ENCODE assay signal across 16 cellular contexts in genomic region chr12:132838464-132839080, GRCh38. TPM values are rescaled to one million over a fixed set of nuclear protein-coding genes. Genes with fewer than 3 reads are reported as not detected.
DNase-seq lines count a peak whose midpoint lies in the region; ATAC-seq and TF ChIP-seq lines count a peak whose summit lies in the region.
"Had no signal": no experiment of that assay in that cellular context is flagged by ENCODE, and none has a peak within 500 bp of the region (broad histone marks: within the 10 kb centered on the region; RNA-seq: fewer than 3 reads in every experiment).

No MANE protein-coding gene starts in this region.

- no peak overlapping the region for H3K4me2 ChIP-seq in SK-N-SH
- H3K4me2 ChIP-seq: KMS-11 had no signal

- H3K9me2 ChIP-seq in SK-N-SH: no peaks in the 10 kb centered on the region

- no peaks in the 10 kb centered on the region for H3K79me2 ChIP-seq in SK-N-SH (ENCODE audit: insufficient read depth)

- CTCF ChIA-PET in CD4-positive, alpha-beta memory T cell (lab: Charles Lee; ENCODE audit: partially characterized antibody): no interaction called here
- CTCF ChIA-PET in SK-N-SH (lab: Yijun Ruan, JAX): no interaction called here

- H4K20me1 ChIP-seq in SK-N-SH (ENCODE audit: insufficient read depth): no peaks in the 10 kb centered on the region

- H3K9me3 ChIP-seq in CD4-positive, alpha-beta memory T cell (ENCODE audit: control insufficient read depth in 1 of 2, low read length in 2 of 2): no peaks in the 10 kb centered on the region
- H3K9me3 ChIP-seq in SK-N-SH (no peaks in the 10 kb centered on the region), heart left ventricle (no peaks in the 10 kb centered on the region)
- H3K9me3 ChIP-seq: adrenal gland, HAP-1, ovary had no signal

- no peak overlapping the region for H3K27ac ChIP-seq in CD4-positive, alpha-beta memory T cell (ENCODE audit: low read depth, low read length)
- H3K27ac ChIP-seq in SK-N-SH (ENCODE audit: low read depth in 2 of 2, low read length in 1 of 2): no peak overlapping the region
- H3K27ac ChIP-seq in heart left ventricle: peak overlapping the region in 9 of 12 donors; percentile 6 to 65 (median 45)
- peak overlapping the region; percentile 57 for H3K27ac ChIP-seq in rectal smooth muscle tissue (ENCODE audit: low read depth, low read length)
- H3K27ac ChIP-seq: KMS-11 had no signal

- H3K9me3 Mint-ChIP-seq in CD4-positive, alpha-beta memory T cell: peaks cover 0 to 2% (median 0%) of the 10 kb centered on the region in 8 donors
- H3K9me3 Mint-ChIP-seq: dendritic cell treated with granulocyte-macrophage colony-stimulating factor and Interleukin-4, amounts not matched to agents 40 ng/mL and 50 ng/mL, for 4 days; T-cell had no signal

- POLR2A ChIA-PET in CD4-positive, alpha-beta memory T cell (lab: Charles Lee; ENCODE audit: partially characterized antibody): interaction anchor here (1.0 to 1.8 kb wide), 2 partner anchors 9 to 49 kb away, joined by 3 to 4 read pairs; partner anchors contain the start of genes CHFR and GOLGA3
- POLR2A ChIA-PET in SK-N-SH (lab: Yijun Ruan, JAX): no interaction called here

- no peaks in the 10 kb centered on the region for H3K27me3 ChIP-seq in CD4-positive, alpha-beta memory T cell (ENCODE audit: insufficient read depth, low read length)
- H3K27me3 ChIP-seq in SK-N-SH (ENCODE audit: insufficient read depth) (no peaks in the 10 kb centered on the region), heart left ventricle (no peaks in the 10 kb centered on the region), rectal smooth muscle tissue (ENCODE audit: control insufficient read depth, insufficient read depth, low read length) (no peaks in the 10 kb centered on the region)
- H3K27me3 ChIP-seq: adrenal gland, ovary had no signal

- no peak overlapping the region for H2AFZ ChIP-seq in SK-N-SH (ENCODE audit: low read depth)

- no peaks in the 10 kb centered on the region for H3K27me3 Mint-ChIP-seq in CD4-positive, alpha-beta memory T cell
- H3K27me3 Mint-ChIP-seq: dendritic cell treated with granulocyte-macrophage colony-stimulating factor and Interleukin-4, amounts not matched to agents 40 ng/mL and 50 ng/mL, for 4 days; T-cell had no signal

- no peak for TF ChIP-seq EP300 in SK-N-SH (IDR thresholded peaks at IDR 0.05; ENCODE audit: borderline replicate concordance in 1 of 2, low read depth in 1 of 2, low read length in 1 of 2)

- no peak for TF ChIP-seq RAD21 in SK-N-SH (IDR thresholded peaks at IDR 0.05; ENCODE audit: low read length)

- no peak for TF ChIP-seq POLR2A in heart left ventricle (IDR thresholded peaks at IDR 0.05)

- no peaks in the 10 kb centered on the region for H3F3A ChIP-seq in SK-N-SH (replicated peaks; ENCODE audit: insufficient read depth)

- ATAC-seq in heart left ventricle (peak; percentile 12 to 53 (median 33)), GM18868 (IDR thresholded peaks at IDR 0.05; ENCODE audit: unreplicated experiment) (no peak)
- ATAC-seq: T-cell had no signal

- H3K4me3 ChIP-seq in CD4-positive, alpha-beta memory T cell (ENCODE audit: low read length in 2 of 2): no peak overlapping the region
- H3K4me3 ChIP-seq in SK-N-SH (ENCODE audit: low read depth in 2 of 2, low read length in 1 of 2) (no peak overlapping the region), heart left ventricle (no peak overlapping the region), rectal smooth muscle tissue (ENCODE audit: low read length) (no peak overlapping the region)
- H3K4me3 ChIP-seq: adrenal gland, HAP-1, ovary had no signal

- H3K36me3 ChIP-seq in CD4-positive, alpha-beta memory T cell (ENCODE audit: insufficient read depth, low read length): peaks cover 22% of the 10 kb centered on the region
- H3K36me3 ChIP-seq in SK-N-SH (replicated peaks in 1 of 2; ENCODE audit: control insufficient read depth in 1 of 2, insufficient read depth in 2 of 2, low read length in 1 of 2) (peaks cover 23 to 37% of the 10 kb centered on the region in 2 experiments), heart left ventricle (peaks cover 0 to 57% (median 41%) of the 10 kb centered on the region in 9 donors), rectal smooth muscle tissue (ENCODE audit: control insufficient read depth, insufficient read depth, low read length) (peaks cover 18% of the 10 kb centered on the region)
- H3K36me3 ChIP-seq: HAP-1, ovary had no signal

- 90% methylated on average over 8 of the region's 16 CpGs for WGBS in SK-N-SH (ENCODE audit: low lambda C conversion rate)
- 86 to 96% (median 89%) methylated on average over 15 to 16 of the region's 16 CpGs for WGBS in heart left ventricle, 4 donors

- H3K4me1 ChIP-seq in CD4-positive, alpha-beta memory T cell (ENCODE audit: insufficient read depth, low read length): peaks cover 28% of the 10 kb centered on the region
- H3K4me1 ChIP-seq in SK-N-SH (ENCODE audit: control insufficient read depth in 1 of 2, insufficient read depth in 2 of 2, low read depth in 1 of 2, low read length in 1 of 2) (no peaks in the 10 kb centered on the region), heart left ventricle (peaks cover 0 to 7% (median 0%) of the 10 kb centered on the region in 12 donors), rectal smooth muscle tissue (ENCODE audit: control insufficient read depth, insufficient read depth, low read length) (peaks cover 7% of the 10 kb centered on the region)
- H3K4me1 ChIP-seq: adrenal gland, HAP-1 had no signal

- peak overlapping the region in 1 of 8 donors; percentile 49 for H3K4me3 Mint-ChIP-seq in CD4-positive, alpha-beta memory T cell
- H3K4me3 Mint-ChIP-seq: dendritic cell treated with granulocyte-macrophage colony-stimulating factor and Interleukin-4, amounts not matched to agents 40 ng/mL and 50 ng/mL, for 4 days had no signal

- peak overlapping the region in 4 of 7 donors; percentile 19 to 42 (median 39) for H3K27ac Mint-ChIP-seq in CD4-positive, alpha-beta memory T cell
- H3K27ac Mint-ChIP-seq: dendritic cell treated with granulocyte-macrophage colony-stimulating factor and Interleukin-4, amounts not matched to agents 40 ng/mL and 50 ng/mL, for 4 days; T-cell had no signal

- no peak overlapping the region for H3K9ac ChIP-seq in SK-N-SH
- no peak overlapping the region for H3K9ac ChIP-seq in rectal smooth muscle tissue (ENCODE audit: low read length)
- H3K9ac ChIP-seq: KMS-11 had no signal

- no peak for TF ChIP-seq CTCF in SK-N-SH (IDR thresholded peaks at IDR 0.05)
- TF ChIP-seq CTCF in heart left ventricle (IDR thresholded peaks at IDR 0.05): no peak

- DNase-seq in CD4-positive, alpha-beta memory T cell: no peak
- peak; percentile 28 for DNase-seq in SK-N-SH
- DNase-seq in heart left ventricle: no peak
- DNase-seq in NCI-H82 treated with DMSO at 0.1 percent for 48 hours (lab: John Stamatoyannopoulos, UW; ENCODE audit: unreplicated experiment): no peak
- DNase-seq in epidermal melanocyte (ENCODE audit: insufficient read length, low spot score): no peak
- DNase-seq in DMS114 treated with DMSO at 0.1 percent for 48 hours (lab: John Stamatoyannopoulos, UW; ENCODE audit: unreplicated experiment): no peak
- DNase-seq: activated CD4-positive, alpha-beta T cell treated with anti-CD3 and anti-CD28 coated beads for 1 hour; adrenal gland; NCI-H146; T-cell had no signal

- H3K4me1 Mint-ChIP-seq in CD4-positive, alpha-beta memory T cell: peaks cover 21 to 31% (median 23%) of the 10 kb centered on the region in 4 donors

- intact Hi-C loops in CD4-positive, alpha-beta memory T cell (cut with micrococcal nuclease): no loop called here
- intact Hi-C loops in heart left ventricle (cut with DNase I): no loop called here

- H3K36me3 Mint-ChIP-seq in CD4-positive, alpha-beta memory T cell: peaks cover 27 to 35% of the 10 kb centered on the region in 2 donors

TF ChIP-seq in SK-N-SH, 30 proteins besides CTCF, POLR2A, EP300 and RAD21 (continues in another document):
- TF ChIP-seq JUND (IDR thresholded peaks at IDR 0.05) (no peak), SIN3A (IDR thresholded peaks at IDR 0.05; ENCODE audit: borderline replicate concordance, low read depth, low read length) (no peak), RXRA (IDR thresholded peaks at IDR 0.05; ENCODE audit: borderline replicate concordance, low read depth) (no peak), IRF3 (IDR thresholded peaks at IDR 0.05; ENCODE audit: low read depth, low read length) (no peak), PBX3 (IDR thresholded peaks at IDR 0.05) (no peak), SMC3 (IDR thresholded peaks at IDR 0.05; ENCODE audit: low read depth, low read length) (no peak), EZH2phosphoT487 (IDR thresholded peaks at IDR 0.05; ENCODE audit: borderline replicate concordance, low read depth) (no peak), TCF12 (IDR thresholded peaks at IDR 0.05) (no peak)

RNA-seq across cellular contexts. Expression of gene GOLGA3, which starts 9.9 kb away (rescaled TPM):
- 10 to 100 TPM; 64.1 to 67.6 TPM for total RNA-seq in CD4-positive, alpha-beta memory T cell
- polyA plus RNA-seq in CD4-positive, alpha-beta memory T cell: 10 to 100 TPM in 1 of 2 donors, under 1 TPM in 1; 0.35 to 12.5 TPM
- 16.9 and 18.0 TPM in 2 replicates for polyA plus RNA-seq in SK-N-SH (2012; rRNA removed)
- polyA plus RNA-seq in SK-N-SH (2012; cell fraction: cytosol; rRNA removed): 10.1 and 11.8 TPM in 2 replicates
- polyA plus RNA-seq in SK-N-SH (2012; cell fraction: nucleus; rRNA removed): 47.4 and 59.6 TPM in 2 replicates
- total RNA-seq in heart left ventricle: 10 to 100 TPM; 28.3 to 46.2 (median 37.3) TPM
- 10 to 100 TPM; 12.0 to 34.3 TPM for polyA plus RNA-seq in heart left ventricle

RNA-seq across cellular contexts. Expression of gene CHFR, which starts 48.8 kb away (rescaled TPM):
- total RNA-seq in CD4-positive, alpha-beta memory T cell: 10 to 100 TPM; 67.6 to 79.4 TPM
- polyA plus RNA-seq in CD4-positive, alpha-beta memory T cell: 10 to 100 TPM; 31.6 to 33.6 TPM
- polyA plus RNA-seq in SK-N-SH (2012; rRNA removed): 31.6 and 39.3 TPM in 2 replicates
- 14.1 and 18.5 TPM in 2 replicates for polyA plus RNA-seq in SK-N-SH (2012; cell fraction: cytosol; rRNA removed)
- polyA plus RNA-seq in SK-N-SH (2012; cell fraction: nucleus; rRNA removed): 158 and 235 TPM in 2 replicates
- total RNA-seq in heart left ventricle: 10 to 100 TPM; 10.6 to 33.5 (median 16.4) TPM
- 10 to 100 TPM; 17.4 to 21.6 TPM for polyA plus RNA-seq in heart left ventricle

Comparison
In these comparisons a context has a peak if more than half of its experiments do, and no peak if none do; other contexts are left out.
1. H3K27ac ChIP-seq: peak in heart left ventricle (9 of 12) and rectal smooth muscle tissue (single experiment); none in CD4-positive, alpha-beta memory T cell (single experiment) and SK-N-SH (0 of 2).